In genomic region chr2:190677255-190677654, GRCh38 we compare ENCODE assay signal across 19 cellular contexts.
"Had no signal": no experiment of that assay in that cellular context is flagged by ENCODE, and none has a peak within 500 bp of the region (broad histone marks: within the 10 kb centered on the region; RNA-seq: fewer than 3 reads in every experiment).

No MANE protein-coding gene starts in this region.

- H3K9me3 Mint-ChIP-seq: activated CD8-positive, alpha-beta T cell treated with anti-CD3 and anti-CD28 coated beads for 36 hours; nephron progenitor cell had no signal

- H3K27ac ChIP-seq: adrenal gland, cardiac muscle cell, prostate gland, SJSA1, transverse colon, vagina had no signal

- H3K27ac Mint-ChIP-seq: nephron progenitor cell had no signal

- H3K36me3 ChIP-seq: prostate gland had no signal

- ATAC-seq: activated CD4-positive, CD25-positive, alpha-beta regulatory T cell treated with anti-CD3 and anti-CD28 coated beads, Interleukin-2, amount 50 U/mL, for 24 hours; activated CD8-positive, alpha-beta T cell treated with anti-CD3 and anti-CD28 coated beads for 36 hours; right cardiac atrium had no signal

- DNase-seq: activated CD8-positive, alpha-beta T cell treated with anti-CD3 and anti-CD28 coated beads for 36 hours; activated effector memory CD4-positive, alpha-beta T cell treated with Interleukin-2 at 50 U/mL for 16 hours; adrenal gland; islet precursor cell; nephron progenitor cell; occipital lobe; right cardiac atrium; stimulated activated CD4-positive, alpha-beta T cell treated with anti-CD3 and anti-CD28 coated beads, Interleukin-4, amount 100 ng/mL, for 24 hours; stimulated activated naive CD4-positive, alpha-beta T cell treated with Interleukin-2 at 50 U/mL for 16 hours; substantia nigra; transverse colon had no signal

- H3K27me3 Mint-ChIP-seq: activated CD8-positive, alpha-beta T cell treated with anti-CD3 and anti-CD28 coated beads for 36 hours had no signal

- H3K4me3 Mint-ChIP-seq: activated CD8-positive, alpha-beta T cell treated with anti-CD3 and anti-CD28 coated beads for 36 hours; nephron progenitor cell had no signal

- H3K4me3 ChIP-seq: adrenal gland, cardiac muscle cell, prostate gland, SJSA1, skin epidermis, transverse colon, vagina had no signal

- FAIRE-seq: colon, endometrium had no signal

- H3K27me3 ChIP-seq: adrenal gland, cardiac muscle cell, SJSA1, transverse colon, vagina had no signal
